Comparison of ENCODE assay signal across 22 cellular contexts in genomic region chr2:134792147-134792546, GRCh38. TPM values are rescaled to one million over a fixed set of nuclear protein-coding genes. Genes with fewer than 3 reads are reported as not detected.
DNase-seq lines count a peak whose midpoint lies in the region; TF ChIP-seq lines count a peak whose summit lies in the region.
"Had no signal": no experiment of that assay in that cellular context is flagged by ENCODE, and none has a peak within 500 bp of the region (broad histone marks: within the 10 kb centered on the region; RNA-seq: fewer than 3 reads in every experiment).

No MANE protein-coding gene starts in this region.

- no peak overlapping the region for H4K8ac ChIP-seq in H9 (replicated peaks; ENCODE audit: insufficient read length, low read depth, low read length)

- no peaks in the 10 kb centered on the region for H3K27me3 ChIP-seq in H9 (ENCODE audit: insufficient read depth, low read length)
- H3K27me3 ChIP-seq: BE2C, SJSA1 had no signal

- no peak overlapping the region for H3K23ac ChIP-seq in H9 (ENCODE audit: insufficient read length, low read depth, low read length)

- H3T11ph ChIP-seq in H9 (ENCODE audit: low read length): no peak overlapping the region

- H2BK120ac ChIP-seq in H9 (ENCODE audit: low read depth, low read length, poor library complexity, severe bottlenecking): no peak overlapping the region

- no peak overlapping the region for H3K56ac ChIP-seq in H9 (ENCODE audit: insufficient read length, low read depth, low read length)

- H3K9me3 Mint-ChIP-seq in MCF 10A (ENCODE audit: unreplicated experiment) (no peaks in the 10 kb centered on the region), H9 (no peaks in the 10 kb centered on the region; a peak in 1 of 5 replicates)
- H3K9me3 Mint-ChIP-seq: GM23338 had no signal

- no peaks in the 10 kb centered on the region for H3K9me3 ChIP-seq in H9 (ENCODE audit: control insufficient read depth, low read depth, low read length)
- H3K9me3 ChIP-seq: A549, BE2C, SJSA1 had no signal

- DNase-seq in Ammon's horn (ENCODE audit: low spot score) (peak; percentile 43), DMS79 treated with DMSO at 0.1 percent for 48 hours (lab: John Stamatoyannopoulos, UW) (peak; percentile 9), NCI-H69 (lab: John Stamatoyannopoulos, UW) (peak; percentile 40), head of caudate nucleus (peak in 30 of 42 donors; percentile 14 to 83 (median 46)), MCF 10A (ENCODE audit: unreplicated experiment) (no peak), H9 (no peak), SW 1271 (lab: John Stamatoyannopoulos, UW) (no peak)
- DNase-seq: BE2C, DND-41, HCEC 1CT, KG1, NCI-H1105, NCI-H2107, NCI-H345, NCI-H526, OCI-M1 had no signal

- no peak overlapping the region for H2BK5ac ChIP-seq in H9 (ENCODE audit: insufficient read length, low read length)

- no peak overlapping the region for H3K4ac ChIP-seq in H9 (ENCODE audit: low read depth, low read length)

- H3K27ac ChIP-seq in H9 (ENCODE audit: insufficient read length, low read depth, low read length): no peak overlapping the region
- H3K27ac ChIP-seq: A549, SJSA1 had no signal

- H4K5ac ChIP-seq in H9 (ENCODE audit: insufficient read length, low read depth, low read length): no peak overlapping the region

- H3K36me3 Mint-ChIP-seq in MCF 10A (ENCODE audit: insufficient read depth, unreplicated experiment): no peaks in the 10 kb centered on the region
- peaks cover 0 to 1% (median 0%) of the 10 kb centered on the region in 3 experiments; a peak in 1 of 7 replicates for H3K36me3 Mint-ChIP-seq in H9 (ENCODE audit: insufficient read depth in 1 of 3, low read depth in 3 of 3)

- no peaks in the 10 kb centered on the region for H3K79me1 ChIP-seq in H9 (ENCODE audit: insufficient read depth, low read depth, low read length, poor library complexity, severe bottlenecking)

- no peaks in the 10 kb centered on the region for H3K79me2 ChIP-seq in H9 (ENCODE audit: insufficient read depth, low read length)

- H3K4me3 Mint-ChIP-seq in MCF 10A (ENCODE audit: unreplicated experiment) (no peak overlapping the region), H9 (no peak overlapping the region)
- H3K4me3 Mint-ChIP-seq: GM23338 had no signal

- H4K91ac ChIP-seq in H9 (ENCODE audit: insufficient read length, low read depth, low read length): no peak overlapping the region

- no peaks in the 10 kb centered on the region for H3K4me1 ChIP-seq in H9 (ENCODE audit: insufficient read depth, low read length)
- H3K4me1 ChIP-seq: A549, BE2C, SJSA1 had no signal

- no peak overlapping the region for H3K27ac Mint-ChIP-seq in MCF 10A (ENCODE audit: low read depth, unreplicated experiment)
- H3K27ac Mint-ChIP-seq in H9: no peak overlapping the region
- H3K27ac Mint-ChIP-seq: GM23338 had no signal

- no peak overlapping the region for H2BK20ac ChIP-seq in H9 (ENCODE audit: low read depth, low read length, poor library complexity, severe bottlenecking)

- intact Hi-C loops in head of caudate nucleus (cut with DNase I): no loop called here
- intact Hi-C loops in MCF 10A (cut with micrococcal nuclease): no loop called here

- no peaks in the 10 kb centered on the region for H3K23me2 ChIP-seq in H9 (ENCODE audit: insufficient read length, low read depth, low read length, poor library complexity, severe bottlenecking)

- TF ChIP-seq CTCF in MCF 10A (IDR thresholded peaks at IDR 0.05; ENCODE audit: unreplicated experiment) (no peak), H9 (conservative IDR thresholded peaks at IDR 0.05) (no peak)

- H2AFZ ChIP-seq in H9 (ENCODE audit: low read length): no peak overlapping the region
- H2AFZ ChIP-seq: GM23338 had no signal

- WGBS in H9 (ENCODE audit: extremely low coverage, insufficient read length, low lambda C conversion rate): no CpG with 5 or more reads among the region's 4 CpGs

- CTCF ChIA-PET in MCF 10A (lab: Yijun Ruan, JAX): interaction anchor here (0.6 kb wide), 1 partner anchor 8 kb away, joined by 4 read pairs; no protein-coding TSS in a partner anchor

- no peak overlapping the region for H2AK5ac ChIP-seq in H9 (ENCODE audit: insufficient read length, low read length)

- H3K4me2 ChIP-seq in H9 (ENCODE audit: insufficient read depth, insufficient read length, low read length): no peak overlapping the region
- H3K4me2 ChIP-seq: A549, GM23338 had no signal

- H3K4me1 Mint-ChIP-seq in MCF 10A (ENCODE audit: insufficient read depth, unreplicated experiment) (no peaks in the 10 kb centered on the region), H9 (peaks cover 0 to 4% of the 10 kb centered on the region in 2 experiments; a peak in 1 of 4 replicates)
- H3K4me1 Mint-ChIP-seq: GM23338 had no signal

- H2BK12ac ChIP-seq in H9 (ENCODE audit: insufficient read length, low read depth, low read length): no peak overlapping the region

- H2BK15ac ChIP-seq in H9 (ENCODE audit: low read depth, low read length): no peak overlapping the region

- H3K14ac ChIP-seq in H9 (ENCODE audit: insufficient read depth, low read length): no peak overlapping the region

- H4K20me1 ChIP-seq in H9 (ENCODE audit: control insufficient read depth, insufficient read depth, insufficient read length): no peaks in the 10 kb centered on the region

- H3K9ac ChIP-seq in H9 (ENCODE audit: extremely low read depth, insufficient read length, low read length): no peak overlapping the region

- POLR2A ChIA-PET in MCF 10A (lab: Yijun Ruan, JAX): no interaction called here

- no peaks in the 10 kb centered on the region for H3K27me3 Mint-ChIP-seq in MCF 10A (ENCODE audit: insufficient read depth, unreplicated experiment)
- H3K27me3 Mint-ChIP-seq in H9 (ENCODE audit: low read depth): peaks cover 1% of the 10 kb centered on the region

- H3K18ac ChIP-seq in H9 (ENCODE audit: insufficient read length, low read depth, low read length): no peak overlapping the region

- no TSS peak for BruUV-seq in MCF 10A (replicated peaks; lab: Mats Ljungman, UMichigan)

RNA-seq across cellular contexts. Expression of gene ACMSD, which starts 46.3 kb away (rescaled TPM):
- total RNA-seq in MCF 10A (2022) (not detected in 2 replicates), H9 (2021) (not detected in 2 replicates)
- total RNA-seq: GM23338; HT1080; Right ventricle myocardium inferior; SJSA1; T-helper 1 cell treated with Interleukin-12 subunit alpha and Interleukin-12 subunit beta and Interleukin-4 antibody, amounts not matched to agents 30 ng/mL and 1 ng/mL, for 36 hours had no signal

Comparison
In these comparisons a context has a peak if more than half of its experiments do, and no peak if none do; other contexts are left out.
1. DNase-seq: peak in Ammon's horn (single experiment), DMS79 treated with DMSO at 0.1 percent for 48 hours (single experiment), NCI-H69 (single experiment) and head of caudate nucleus (30 of 42); none in MCF 10A (single experiment), H9 (single experiment) and SW 1271 (0 of 2).